Comparison of ENCODE assay signal across 10 cellular contexts in genomic region chr3:127630811-127631714, GRCh38. TPM values are rescaled to one million over a fixed set of nuclear protein-coding genes. Genes with fewer than 3 reads are reported as not detected.
A peak's percentile ranks its signal among the peaks of the same experiment; 100 is the strongest.
DNase-seq lines count a peak whose midpoint lies in the region; ATAC-seq and TF ChIP-seq lines count a peak whose summit lies in the region.
"Had no signal": no experiment of that assay in that cellular context is flagged by ENCODE, and none has a peak within 500 bp of the region (broad histone marks: within the 10 kb centered on the region; RNA-seq: fewer than 3 reads in every experiment).

No MANE protein-coding gene starts in this region.

- peaks cover 4% of the 10 kb centered on the region for H3K27me3 ChIP-seq in CD4-positive, alpha-beta memory T cell (ENCODE audit: insufficient read depth, low read length)
- H3K27me3 ChIP-seq in iPS-15b (ENCODE audit: control insufficient read depth, insufficient read depth, low read length): peaks cover 35% of the 10 kb centered on the region
- H3K27me3 ChIP-seq in spleen (replicated peaks in 1 of 7): peaks cover 0 to 51% (median 8%) of the 10 kb centered on the region in 7 donors

- H3K36me3 ChIP-seq in CD4-positive, alpha-beta memory T cell (ENCODE audit: insufficient read depth, low read length): no peaks in the 10 kb centered on the region
- H3K36me3 ChIP-seq in iPS-15b (ENCODE audit: control insufficient read depth, insufficient read depth, low read length) (no peaks in the 10 kb centered on the region), spleen (no peaks in the 10 kb centered on the region)

- no peak overlapping the region for H3K27ac ChIP-seq in CD4-positive, alpha-beta memory T cell (ENCODE audit: low read depth, low read length)
- no peak overlapping the region for H3K27ac ChIP-seq in spleen

- no peak overlapping the region for H3K9ac ChIP-seq in iPS-15b (ENCODE audit: low read depth, low read length)

- 80 to 93% (median 91%) methylated on average over 12 of the region's 12 CpGs for WGBS in spleen, 5 donors

- POLR2A ChIA-PET in CD4-positive, alpha-beta memory T cell (lab: Charles Lee; ENCODE audit: partially characterized antibody): interaction anchor here (1.4 to 1.8 kb wide), 2 partner anchors 33 to 41 kb away, joined by 3 to 7 read pairs; partner anchors contain the start of genes ABTB1 and MCM2

- CTCF ChIA-PET in CD4-positive, alpha-beta memory T cell (lab: Charles Lee; ENCODE audit: partially characterized antibody): interaction anchor here (1.0 kb wide), 1 partner anchor 12 kb away, joined by 3 read pairs; no protein-coding TSS in a partner anchor

- H3K4me1 Mint-ChIP-seq in CD4-positive, alpha-beta memory T cell: peaks cover 27 to 49% (median 36%) of the 10 kb centered on the region in 4 donors

- no peaks in the 10 kb centered on the region for H3K9me3 Mint-ChIP-seq in CD4-positive, alpha-beta memory T cell

- H3K4me1 ChIP-seq in CD4-positive, alpha-beta memory T cell (ENCODE audit: insufficient read depth, low read length): peaks cover 21% of the 10 kb centered on the region
- H3K4me1 ChIP-seq in iPS-15b (ENCODE audit: control insufficient read depth, insufficient read depth, low read length): no peaks in the 10 kb centered on the region
- H3K4me1 ChIP-seq in spleen: peaks cover 5 to 29% (median 15%) of the 10 kb centered on the region in 6 donors

- H3K36me3 Mint-ChIP-seq in CD4-positive, alpha-beta memory T cell: no peaks in the 10 kb centered on the region
- H3K36me3 Mint-ChIP-seq: WTC11 had no signal

- no peaks in the 10 kb centered on the region for H3K9me3 ChIP-seq in CD4-positive, alpha-beta memory T cell (ENCODE audit: control insufficient read depth in 1 of 2, low read length in 2 of 2)
- no peaks in the 10 kb centered on the region for H3K9me3 ChIP-seq in iPS-15b (ENCODE audit: control insufficient read depth, insufficient read depth, low read length)
- H3K9me3 ChIP-seq in spleen: no peaks in the 10 kb centered on the region

- no peak for TF ChIP-seq POLR2A in spleen (IDR thresholded peaks at IDR 0.05)

- in situ Hi-C loops in G401 (cut with HindIII; ENCODE audit: low sequenced_read_pairs): no loop called here

- ATAC-seq in GM19452 (IDR thresholded peaks at IDR 0.05; ENCODE audit: unreplicated experiment): no peak
- ATAC-seq in GM19328 (IDR thresholded peaks at IDR 0.05; ENCODE audit: unreplicated experiment): no peak
- ATAC-seq: WTC11 had no signal

- H3K4me3 Mint-ChIP-seq in CD4-positive, alpha-beta memory T cell: peak overlapping the region in 7 of 8 donors; percentile 6 to 87 (median 65)

- peaks cover 10 to 17% of the 10 kb centered on the region in 2 donors for H3K27me3 Mint-ChIP-seq in CD4-positive, alpha-beta memory T cell

- no peak for TF ChIP-seq CTCF in spleen (IDR thresholded peaks at IDR 0.05 in 8 of 11, conservative IDR thresholded peaks at IDR 0.05 in 3 of 11)

- intact Hi-C loops in CD4-positive, alpha-beta memory T cell (cut with micrococcal nuclease): no loop called here
- intact Hi-C loops in spleen (cut with DNase I; ENCODE audit: low total_unique reads): no loop called here

- no peak for DNase-seq in CD4-positive, alpha-beta memory T cell
- DNase-seq in G401 (ENCODE audit: low spot score): peak; percentile 40
- peak; percentile 72 for DNase-seq in NCI-H524 treated with DMSO at 0.1 percent for 48 hours (lab: John Stamatoyannopoulos, UW)
- DNase-seq in GM19238 (ENCODE audit: insufficient read length, low spot score): no peak
- DNase-seq in spleen: no peak
- DNase-seq: dermis blood vessel endothelial cell had no signal

- no peak overlapping the region for H3K4me3 ChIP-seq in CD4-positive, alpha-beta memory T cell (ENCODE audit: low read length in 2 of 2)
- peak overlapping the region; percentile 13 for H3K4me3 ChIP-seq in iPS-15b (ENCODE audit: low read depth, low read length)
- peak overlapping the region in 1 of 8 donors; percentile 78 for H3K4me3 ChIP-seq in spleen

- peak overlapping the region in 1 of 7 donors; percentile 90 for H3K27ac Mint-ChIP-seq in CD4-positive, alpha-beta memory T cell
- H3K27ac Mint-ChIP-seq: WTC11 had no signal

RNA-seq across cellular contexts. Expression of gene PODXL2, which starts 2.1 kb away (rescaled TPM):
- total RNA-seq in CD4-positive, alpha-beta memory T cell: 1 to 10 TPM; 3.3 to 4.2 TPM
- polyA plus RNA-seq in CD4-positive, alpha-beta memory T cell: 1 to 10 TPM; 6.9 to 8.0 TPM
- 46.6 and 66.7 TPM in 2 replicates for total RNA-seq in G401 (2014; rRNA removed; shearing (Covaris generic))
- 1 to 10 TPM in 6 of 7 donors, under 1 TPM in 1; 0.77 to 3.1 (median 2.5) TPM for total RNA-seq in spleen
- polyA plus RNA-seq in spleen: 1 to 10 TPM in 2 of 3 donors, under 1 TPM in 1; 0.87 to 2.7 (median 1.4) TPM

RNA-seq across cellular contexts. Expression of gene MCM2, which starts 32.9 kb away (rescaled TPM):
- 10 to 100 TPM in 1 of 2 experiments, 1 to 10 TPM in 1; 7.7 to 12.8 TPM for total RNA-seq in CD4-positive, alpha-beta memory T cell
- 1 to 10 TPM; 6.9 to 7.7 TPM for polyA plus RNA-seq in CD4-positive, alpha-beta memory T cell
- 257 and 300 TPM in 2 replicates for total RNA-seq in G401 (2014; rRNA removed; shearing (Covaris generic))
- 10 to 100 TPM in 6 of 7 donors, 1 to 10 TPM in 1; 7.4 to 23.5 (median 18.2) TPM for total RNA-seq in spleen
- 10 to 100 TPM in 2 of 3 donors, 1 to 10 TPM in 1; 5.5 to 14.3 (median 11.4) TPM for polyA plus RNA-seq in spleen

RNA-seq across cellular contexts. Expression of gene TPRA1, which starts 40.5 kb away (rescaled TPM):
- 10 to 100 TPM; 28.3 to 29.7 TPM for total RNA-seq in CD4-positive, alpha-beta memory T cell
- polyA plus RNA-seq in CD4-positive, alpha-beta memory T cell: 10 to 100 TPM; 33.1 to 40.1 TPM
- 38.3 and 42.3 TPM in 2 replicates for total RNA-seq in G401 (2014; rRNA removed; shearing (Covaris generic))
- 10 to 100 TPM; 27.2 to 42.3 (median 31.8) TPM for total RNA-seq in spleen
- polyA plus RNA-seq in spleen: 10 to 100 TPM; 16.1 to 29.6 (median 27.6) TPM

RNA-seq across cellular contexts. Expression of gene ABTB1, which starts 41.7 kb away (rescaled TPM):
- 100 to 1,000 TPM; 167 to 169 TPM for total RNA-seq in CD4-positive, alpha-beta memory T cell
- polyA plus RNA-seq in CD4-positive, alpha-beta memory T cell: 10 to 100 TPM; 66.9 to 72.9 TPM
- total RNA-seq in G401 (2014; rRNA removed; shearing (Covaris generic)): 4.0 and 4.8 TPM in 2 replicates
- 100 to 1,000 TPM in 6 of 7 donors, 10 to 100 TPM in 1; 91.9 to 172 (median 152) TPM for total RNA-seq in spleen
- 100 to 1,000 TPM in 2 of 3 donors, 10 to 100 TPM in 1; 57.9 to 156 (median 138) TPM for polyA plus RNA-seq in spleen

Comparison
In these comparisons a context has a peak if more than half of its experiments do, and no peak if none do; other contexts are left out.
1. DNase-seq: peak in G401 (single experiment) and NCI-H524 treated with DMSO at 0.1 percent for 48 hours (single experiment); none in CD4-positive, alpha-beta memory T cell (0 of 5), GM19238 (single experiment) and spleen (single experiment).
2. RNA of gene MCM2, which starts 32.9 kb away (total RNA-seq): 257 to 300 TPM in G401; 7.4 to 23.5 TPM in spleen and 7.7 to 12.8 TPM in CD4-positive, alpha-beta memory T cell; every median in the first group is over 10 times any median in the second.